Comparison of ENCODE assay signal across 10 cellular contexts in the genomic region with DNA sequence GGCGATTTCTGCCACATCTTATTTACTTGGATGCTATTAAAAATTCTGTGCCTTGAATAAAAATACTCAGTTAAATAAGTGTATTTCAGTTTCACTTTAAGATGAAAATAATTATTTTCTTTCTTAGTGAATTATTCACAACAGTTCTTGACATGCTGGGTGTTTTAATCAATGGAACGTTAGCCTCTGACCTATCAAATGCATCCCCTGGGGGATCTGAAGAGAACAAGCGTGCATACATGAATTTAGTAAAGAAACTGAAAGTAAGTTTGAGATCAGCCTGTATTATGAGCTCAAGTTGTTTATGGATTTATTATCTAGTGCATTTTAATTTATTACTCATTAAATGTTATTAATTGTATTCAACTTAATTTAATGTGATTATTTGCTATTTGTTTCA. TPM values are rescaled to one million over a fixed set of nuclear protein-coding genes. Genes with fewer than 3 reads are reported as not detected.
DNase-seq lines count a peak whose midpoint lies in the region; ATAC-seq, FAIRE-seq and TF ChIP-seq lines count a peak whose summit lies in the region.
"Had no signal": no experiment of that assay in that cellular context is flagged by ENCODE, and none has a peak within 500 bp of the region (broad histone marks: within the 10 kb centered on the region; RNA-seq: fewer than 3 reads in every experiment).

No MANE protein-coding gene starts in this region.

- no peak overlapping the region for H3K9ac ChIP-seq in H9 (ENCODE audit: extremely low read depth, insufficient read length, low read length)

- H2AFZ ChIP-seq in H9 (ENCODE audit: low read length), result no peak overlapping the region

- no peak overlapping the region for H3K4me3 ChIP-seq in SJCRH30

- H3K79me2 ChIP-seq in H9 (ENCODE audit: insufficient read depth, low read length), result no peaks in the 10 kb centered on the region

- H3K27ac ChIP-seq in H9 (ENCODE audit: insufficient read length, low read depth, low read length) (no peak overlapping the region), SJCRH30 (no peak overlapping the region)

- TF ChIP-seq CTCF in H9 (conservative IDR thresholded peaks at IDR 0.05), result no peak

- no peak overlapping the region for H3K56ac ChIP-seq in H9 (ENCODE audit: insufficient read length, low read depth, low read length)

- H4K8ac ChIP-seq in H9 (replicated peaks; ENCODE audit: insufficient read length, low read depth, low read length), result no peak overlapping the region

- H3K4me3 Mint-ChIP-seq in memory B cell (peak overlapping the region; percentile 64), H9 (no peak overlapping the region)
- H3K4me3 Mint-ChIP-seq: activated naive CD8-positive, alpha-beta T cell; type B pancreatic cell had no signal

- WGBS in H9 (ENCODE audit: extremely low coverage, insufficient read length, low lambda C conversion rate), result no CpG with 5 or more reads among the region's 3 CpGs

- H3K18ac ChIP-seq in H9 (ENCODE audit: insufficient read length, low read depth, low read length), result no peak overlapping the region

- H3K4me1 Mint-ChIP-seq in memory B cell, result peaks cover 42% of the 10 kb centered on the region
- no peaks in the 10 kb centered on the region; a peak in 1 of 4 replicates for H3K4me1 Mint-ChIP-seq in H9

- H3K79me1 ChIP-seq in H9 (ENCODE audit: insufficient read depth, low read depth, low read length, poor library complexity, severe bottlenecking), result no peaks in the 10 kb centered on the region

- no peaks in the 10 kb centered on the region for H3K36me3 ChIP-seq in SJCRH30

- H3K4ac ChIP-seq in H9 (ENCODE audit: low read depth, low read length), result no peak overlapping the region

- no peaks in the 10 kb centered on the region for H4K20me1 ChIP-seq in H9 (ENCODE audit: control insufficient read depth, insufficient read depth, insufficient read length)

- no peak overlapping the region for H2BK15ac ChIP-seq in H9 (ENCODE audit: low read depth, low read length)

- no peak for FAIRE-seq in RCC 7860 (lab: Jason Lieb, UNC)

- no peak overlapping the region for H3K23ac ChIP-seq in H9 (ENCODE audit: insufficient read length, low read depth, low read length)

- H3K9me3 ChIP-seq in H9 (ENCODE audit: control insufficient read depth, low read depth, low read length) (no peaks in the 10 kb centered on the region), SJCRH30 (replicated peaks) (no peaks in the 10 kb centered on the region)

- no peak overlapping the region for H3K14ac ChIP-seq in H9 (ENCODE audit: insufficient read depth, low read length)

- no peaks in the 10 kb centered on the region for H3K27me3 ChIP-seq in H9 (ENCODE audit: insufficient read depth, low read length)
- H3K27me3 ChIP-seq in SJCRH30, result no peaks in the 10 kb centered on the region

- no peak overlapping the region for H2BK5ac ChIP-seq in H9 (ENCODE audit: insufficient read length, low read length)

- no peaks in the 10 kb centered on the region for H3K27me3 Mint-ChIP-seq in memory B cell
- no peaks in the 10 kb centered on the region for H3K27me3 Mint-ChIP-seq in H9 (ENCODE audit: low read depth)
- H3K27me3 Mint-ChIP-seq: activated naive CD8-positive, alpha-beta T cell; type B pancreatic cell had no signal

- no peaks in the 10 kb centered on the region; the same call in 1 of the 2 replicates for H3K4me1 ChIP-seq in H9 (ENCODE audit: insufficient read depth, low read length)
- H3K4me1 ChIP-seq in SJCRH30, result no peaks in the 10 kb centered on the region

- no peak overlapping the region for H2BK20ac ChIP-seq in H9 (ENCODE audit: low read depth, low read length, poor library complexity, severe bottlenecking)

- DNase-seq in memory B cell (ENCODE audit: low spot score in 2 of 2) (no peak), H9 (no peak), RCC 7860 (ENCODE audit: low spot score) (no peak), SJCRH30 (no peak), activated gamma-delta T cell treated with Interleukin-2 at 50 U/mL for 16 hours (no peak)

- H4K91ac ChIP-seq in H9 (ENCODE audit: insufficient read length, low read depth, low read length), result no peak overlapping the region

- no peak overlapping the region for H2AK5ac ChIP-seq in H9 (ENCODE audit: insufficient read length, low read length)

- H3K36me3 Mint-ChIP-seq in memory B cell (no peaks in the 10 kb centered on the region), H9 (ENCODE audit: insufficient read depth in 1 of 3, low read depth in 3 of 3) (peaks cover 10 to 32% (median 27%) of the 10 kb centered on the region in 3 experiments; a peak in 6 of 7 replicates)
- H3K36me3 Mint-ChIP-seq: activated naive CD8-positive, alpha-beta T cell; type B pancreatic cell had no signal

- H3K9me3 Mint-ChIP-seq in memory B cell (no peaks in the 10 kb centered on the region), H9 (no peaks in the 10 kb centered on the region)
- H3K9me3 Mint-ChIP-seq: type B pancreatic cell had no signal

- H3K27ac Mint-ChIP-seq in memory B cell (peak overlapping the region; percentile 94), H9 (no peak overlapping the region)
- H3K27ac Mint-ChIP-seq: activated naive CD8-positive, alpha-beta T cell; type B pancreatic cell had no signal

- no peak overlapping the region for H2BK12ac ChIP-seq in H9 (ENCODE audit: insufficient read length, low read depth, low read length)

- peak; percentile 35 for ATAC-seq in GM18508 (IDR thresholded peaks at IDR 0.05; ENCODE audit: insufficient read depth, unreplicated experiment)
- peak; percentile 38 for ATAC-seq in GM21576 (IDR thresholded peaks at IDR 0.05; ENCODE audit: unreplicated experiment)
- ATAC-seq in HG03521 (IDR thresholded peaks at IDR 0.05; ENCODE audit: unreplicated experiment), result peak; percentile 44
- ATAC-seq in memory B cell (ENCODE audit: low read depth), result peak; percentile 45

- no peak overlapping the region for H2BK120ac ChIP-seq in H9 (ENCODE audit: low read depth, low read length, poor library complexity, severe bottlenecking)

- no peak overlapping the region for H3T11ph ChIP-seq in H9 (ENCODE audit: low read length)

- no peak overlapping the region for H3K4me2 ChIP-seq in H9 (ENCODE audit: insufficient read depth, insufficient read length, low read length)

- no peak overlapping the region for H4K5ac ChIP-seq in H9 (ENCODE audit: insufficient read length, low read depth, low read length)

- no peaks in the 10 kb centered on the region for H3K23me2 ChIP-seq in H9 (ENCODE audit: insufficient read length, low read depth, low read length, poor library complexity, severe bottlenecking)

RNA-seq across cellular contexts. Expression of gene P2RY12, which starts 0.6 kb away (rescaled TPM):
- total RNA-seq in H9 (2021), result not detected in 2 replicates
- not detected in 2 replicates for total RNA-seq in SJCRH30 (2014; rRNA removed; shearing (Covaris generic))

RNA-seq across cellular contexts. Expression of gene P2RY13, which starts 54.6 kb away (rescaled TPM):
- not detected in 2 replicates for total RNA-seq in H9 (2021)
- total RNA-seq in SJCRH30 (2014; rRNA removed; shearing (Covaris generic)), result not detected in 2 replicates
